Comparison of ENCODE assay signal across 1 cellular context in the genomic region with DNA sequence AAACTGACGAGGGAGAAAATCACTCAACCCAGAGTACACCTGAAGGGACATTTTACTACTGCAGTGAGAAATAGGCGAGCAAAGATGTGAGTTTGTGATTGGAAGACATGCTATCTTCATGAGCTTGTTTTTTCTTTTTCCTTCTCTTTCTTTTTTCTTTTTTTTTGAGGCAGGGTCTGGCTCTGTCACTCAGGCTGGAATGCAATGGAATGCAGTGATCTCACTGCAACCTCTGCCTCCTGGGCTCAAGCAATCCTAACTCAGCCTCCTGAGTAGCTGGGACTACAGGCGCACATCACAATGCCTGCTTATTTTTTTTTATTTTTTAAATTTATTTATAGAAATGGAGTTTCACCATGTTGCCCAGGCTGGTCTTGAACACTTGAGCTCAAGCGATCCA. TPM values are rescaled to one million over a fixed set of nuclear protein-coding genes. Genes with fewer than 3 reads are reported as not detected.
"Had no signal": no experiment of that assay in that cellular context is flagged by ENCODE, and none has a peak within 500 bp of the region (broad histone marks: within the 10 kb centered on the region; RNA-seq: fewer than 3 reads in every experiment).

No MANE protein-coding gene starts in this region.

RNA-seq across cellular contexts. Expression of gene BMP8A, which starts 25.4 kb away (rescaled TPM):
- total RNA-seq: NCI-H460 had no signal
